In the genomic region with DNA sequence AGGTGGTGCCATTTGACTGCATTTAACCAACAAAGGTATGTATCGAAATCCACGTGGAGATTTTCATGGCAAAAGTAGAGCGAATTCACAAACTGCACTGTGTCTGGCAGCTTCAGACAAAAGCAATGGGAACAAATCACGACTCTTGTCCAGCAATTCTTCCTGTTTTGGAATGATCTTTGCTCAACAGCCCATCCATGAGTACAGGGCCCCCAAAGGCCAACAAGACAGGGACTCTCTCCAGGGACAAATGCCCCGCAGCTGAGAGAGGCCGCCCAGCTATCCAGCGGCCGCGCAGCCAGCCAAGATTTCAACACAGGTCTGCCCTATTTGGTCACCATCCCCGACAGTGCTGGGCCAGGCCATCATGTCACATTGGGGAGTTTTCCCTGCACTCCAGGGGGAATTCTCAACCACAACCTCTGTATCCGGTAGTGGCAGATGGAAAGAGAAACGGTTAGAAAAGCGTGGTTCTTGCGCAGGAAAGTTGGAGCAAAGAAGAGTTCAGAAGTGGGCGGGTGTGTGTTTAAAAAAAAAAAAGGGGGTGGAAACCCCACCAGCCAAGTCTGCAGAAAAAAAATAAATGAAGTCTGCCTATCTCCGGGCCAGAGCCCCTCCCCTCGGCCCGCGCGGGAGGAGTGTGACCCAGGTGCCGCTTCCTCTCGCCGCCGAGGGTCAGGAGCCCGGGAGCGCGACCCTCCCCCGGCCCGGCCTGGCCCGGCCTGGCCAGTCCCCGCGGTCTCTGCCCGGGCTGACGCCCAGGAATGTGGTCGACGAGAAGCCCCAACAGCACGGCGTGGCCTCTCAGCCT, we compare ENCODE assay signal across 1 cellular context.
TF ChIP-seq lines count a peak whose summit lies in the region.

A gene with protein sequence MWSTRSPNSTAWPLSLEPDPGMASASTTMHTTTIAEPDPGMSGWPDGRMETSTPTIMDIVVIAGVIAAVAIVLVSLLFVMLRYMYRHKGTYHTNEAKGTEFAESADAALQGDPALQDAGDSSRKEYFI (plus strand): TSS at position 659 of the 811 bp plus-strand sequence. CDS start 106 bp downstream, at position 765.

TF ChIP-seq in HEK293, 187 proteins besides CTCF, POLR2A, EP300 and RAD21 (continued from another document):
- TF ChIP-seq, protein P1, sequence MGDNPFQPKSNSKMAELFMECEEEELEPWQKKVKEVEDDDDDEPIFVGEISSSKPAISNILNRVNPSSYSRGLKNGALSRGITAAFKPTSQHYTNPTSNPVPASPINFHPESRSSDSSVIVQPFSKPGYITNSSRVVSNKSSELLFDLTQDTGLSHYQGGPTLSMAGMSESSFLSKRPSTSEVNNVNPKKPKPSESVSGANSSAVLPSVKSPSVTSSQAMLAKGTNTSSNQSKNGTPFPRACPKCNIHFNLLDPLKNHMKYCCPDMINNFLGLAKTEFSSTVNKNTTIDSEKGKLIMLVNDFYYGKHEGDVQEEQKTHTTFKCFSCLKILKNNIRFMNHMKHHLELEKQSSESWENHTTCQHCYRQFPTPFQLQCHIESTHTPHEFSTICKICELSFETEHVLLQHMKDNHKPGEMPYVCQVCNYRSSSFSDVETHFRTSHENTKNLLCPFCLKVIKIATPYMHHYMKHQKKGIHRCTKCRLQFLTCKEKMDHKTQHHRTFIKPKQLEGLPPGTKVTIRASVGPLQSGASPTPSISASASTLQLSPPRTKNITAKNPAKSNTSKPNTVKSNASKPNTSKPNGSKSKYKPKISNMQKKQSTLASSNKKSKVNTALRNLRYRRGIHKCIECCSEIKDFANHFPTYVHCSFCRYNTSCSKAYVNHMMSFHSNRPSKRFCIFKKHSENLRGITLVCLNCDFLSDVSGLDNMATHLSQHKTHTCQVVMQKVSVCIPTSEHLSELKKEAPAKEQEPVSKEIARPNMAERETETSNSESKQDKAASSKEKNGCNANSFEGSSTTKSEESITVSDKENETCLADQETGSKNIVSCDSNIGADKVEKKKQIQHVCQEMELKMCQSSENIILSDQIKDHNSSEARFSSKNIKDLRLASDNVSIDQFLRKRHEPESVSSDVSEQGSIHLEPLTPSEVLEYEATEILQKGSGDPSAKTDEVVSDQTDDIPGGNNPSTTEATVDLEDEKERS (tag by site-specific recombination; IDR thresholded peaks at IDR 0.05) = no peak
- no peak for TF ChIP-seq RBAK (tag by site-specific recombination; IDR thresholded peaks at IDR 0.05)
- TF ChIP-seq, protein P2, sequence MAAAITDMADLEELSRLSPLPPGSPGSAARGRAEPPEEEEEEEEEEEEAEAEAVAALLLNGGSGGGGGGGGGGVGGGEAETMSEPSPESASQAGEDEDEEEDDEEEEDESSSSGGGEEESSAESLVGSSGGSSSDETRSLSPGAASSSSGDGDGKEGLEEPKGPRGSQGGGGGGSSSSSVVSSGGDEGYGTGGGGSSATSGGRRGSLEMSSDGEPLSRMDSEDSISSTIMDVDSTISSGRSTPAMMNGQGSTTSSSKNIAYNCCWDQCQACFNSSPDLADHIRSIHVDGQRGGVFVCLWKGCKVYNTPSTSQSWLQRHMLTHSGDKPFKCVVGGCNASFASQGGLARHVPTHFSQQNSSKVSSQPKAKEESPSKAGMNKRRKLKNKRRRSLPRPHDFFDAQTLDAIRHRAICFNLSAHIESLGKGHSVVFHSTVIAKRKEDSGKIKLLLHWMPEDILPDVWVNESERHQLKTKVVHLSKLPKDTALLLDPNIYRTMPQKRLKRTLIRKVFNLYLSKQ (tag by site-specific recombination; IDR thresholded peaks at IDR 0.05; ENCODE audit: borderline replicate concordance) = no peak
- no peak for TF ChIP-seq TCF7L2 (IDR thresholded peaks at IDR 0.05; ENCODE audit: borderline replicate concordance, low read depth, low read length)
